ENCODE assay signal across 19 cellular contexts in genomic region chr1:153400244-153400643, GRCh38. TPM values are rescaled to one million over a fixed set of nuclear protein-coding genes. Genes with fewer than 3 reads are reported as not detected.
A peak's percentile ranks its signal among the peaks of the same experiment; 100 is the strongest.
DNase-seq lines count a peak whose midpoint lies in the region; ATAC-seq lines count a peak whose summit lies in the region.
"Had no signal": no experiment of that assay in that cellular context is flagged by ENCODE, and none has a peak within 500 bp of the region (broad histone marks: within the 10 kb centered on the region; RNA-seq: fewer than 3 reads in every experiment).

No MANE protein-coding gene starts in this region.

- DNase-seq in NCI-H1417 (lab: John Stamatoyannopoulos, UW) (peak; percentile 28 to 78 (median 39)), NCI-H1417 treated with DMSO at 0.1 percent for 48 hours (lab: John Stamatoyannopoulos, UW) (no peak), NAMALWA (ENCODE audit: low spot score) (peak; percentile 20), SK-MEL-5 (ENCODE audit: low read depth, low spot score) (peak; percentile 22), iPS-NIHi7 (ENCODE audit: extremely low spot score) (peak; percentile 35), retina (no peak), SW 1271 (lab: John Stamatoyannopoulos, UW) (no peak)
- DNase-seq: 8988T; activated CD4-positive, alpha-beta memory T cell treated with anti-CD3 and anti-CD28 coated beads, Interleukin-2, amount 10 ng/mL, durations not matched to agents 7 days and 5 days; activated naive CD4-positive, alpha-beta T cell treated with anti-CD3 and anti-CD28 coated beads, Interleukin-2, amount 10 ng/mL, durations not matched to agents 7 days and 5 days; caudate nucleus; DMS79; esophagus squamous epithelium; natural killer cell; PC-9; thyroid gland had no signal

- ATAC-seq in HG02678 (IDR thresholded peaks at IDR 0.05; ENCODE audit: unreplicated experiment), result no peak
- ATAC-seq: natural killer cell had no signal

- in situ Hi-C loops in SK-MEL-5 (cut with HindIII; ENCODE audit: low pct_unique_long_range_greater_than_20kb, low sequenced_read_pairs), result no loop called here

RNA-seq across cellular contexts. Expression of gene S100A8, which starts 9.4 kb away (rescaled TPM):
- total RNA-seq in SK-MEL-5 (2014; rRNA removed; shearing (Covaris generic)), result not detected in 2 replicates
- not detected in 2 replicates for polyA plus RNA-seq in SK-MEL-5 (2015; cell fraction: cytosol; rRNA removed)
- not detected in 2 replicates for polyA plus RNA-seq in SK-MEL-5 (2015; cell fraction: nucleus; rRNA removed)
- total RNA-seq: activated CD4-positive, alpha-beta memory T cell treated with anti-CD3 and anti-CD28 coated beads, Interleukin-2, amount 10 ng/mL, durations not matched to agents 7 days and 5 days; kidney epithelial cell; PC-9; T-helper 2 cell treated with Interferon-gamma antibody and Interleukin-4, amounts not matched to agents 100 ng/mL and 5 ng/mL, for 36 hours had no signal

RNA-seq across cellular contexts. Expression of gene S100A7A, which starts 16.1 kb away (rescaled TPM):
- total RNA-seq in SK-MEL-5 (2014; rRNA removed; shearing (Covaris generic)), result not detected in 2 replicates
- polyA plus RNA-seq in SK-MEL-5 (2015; cell fraction: cytosol; rRNA removed), result not detected in 2 replicates
- not detected in 2 replicates for polyA plus RNA-seq in SK-MEL-5 (2015; cell fraction: nucleus; rRNA removed)
- total RNA-seq: activated CD4-positive, alpha-beta memory T cell treated with anti-CD3 and anti-CD28 coated beads, Interleukin-2, amount 10 ng/mL, durations not matched to agents 7 days and 5 days; kidney epithelial cell; natural killer cell; PC-9; T-helper 2 cell treated with Interferon-gamma antibody and Interleukin-4, amounts not matched to agents 100 ng/mL and 5 ng/mL, for 36 hours; thyroid gland had no signal

RNA-seq across cellular contexts. Expression of gene S100A12, which starts 24.8 kb away (rescaled TPM):
- total RNA-seq in SK-MEL-5 (2014; rRNA removed; shearing (Covaris generic)), result not detected in 2 replicates
- not detected in 2 replicates for polyA plus RNA-seq in SK-MEL-5 (2015; cell fraction: cytosol; rRNA removed)
- not detected in 2 replicates for polyA plus RNA-seq in SK-MEL-5 (2015; cell fraction: nucleus; rRNA removed)
- total RNA-seq: activated CD4-positive, alpha-beta memory T cell treated with anti-CD3 and anti-CD28 coated beads, Interleukin-2, amount 10 ng/mL, durations not matched to agents 7 days and 5 days; kidney epithelial cell; PC-9; T-helper 2 cell treated with Interferon-gamma antibody and Interleukin-4, amounts not matched to agents 100 ng/mL and 5 ng/mL, for 36 hours; thyroid gland had no signal

RNA-seq across cellular contexts. Expression of gene S100A9, which starts 42.6 kb away (rescaled TPM):
- not detected in 2 replicates for total RNA-seq in SK-MEL-5 (2014; rRNA removed; shearing (Covaris generic))
- polyA plus RNA-seq in SK-MEL-5 (2015; cell fraction: cytosol; rRNA removed), result 0.52 and 2.3 TPM in 2 replicates
- not detected in 2 replicates for polyA plus RNA-seq in SK-MEL-5 (2015; cell fraction: nucleus; rRNA removed)
- total RNA-seq: T-helper 2 cell treated with Interferon-gamma antibody and Interleukin-4, amounts not matched to agents 100 ng/mL and 5 ng/mL, for 36 hours had no signal

RNA-seq across cellular contexts. Expression of gene PGLYRP4, which starts 51.6 kb away (rescaled TPM):
- total RNA-seq in SK-MEL-5 (2014; rRNA removed; shearing (Covaris generic)), result not detected in 2 replicates
- not detected in 2 replicates for polyA plus RNA-seq in SK-MEL-5 (2015; cell fraction: cytosol; rRNA removed)
- not detected in 2 replicates for polyA plus RNA-seq in SK-MEL-5 (2015; cell fraction: nucleus; rRNA removed)
- total RNA-seq: activated CD4-positive, alpha-beta memory T cell treated with anti-CD3 and anti-CD28 coated beads, Interleukin-2, amount 10 ng/mL, durations not matched to agents 7 days and 5 days; natural killer cell; PC-9; T-helper 2 cell treated with Interferon-gamma antibody and Interleukin-4, amounts not matched to agents 100 ng/mL and 5 ng/mL, for 36 hours; thyroid gland had no signal

Comparison
In these comparisons a context has a peak if more than half of its experiments do, and no peak if none do; other contexts are left out.
1. DNase-seq: peak in NCI-H1417 (3 of 3), NAMALWA (single experiment), SK-MEL-5 (single experiment) and iPS-NIHi7 (single experiment); none in NCI-H1417 treated with DMSO at 0.1 percent for 48 hours (single experiment), retina (single experiment) and SW 1271 (0 of 2).